Comparison of ENCODE assay signal across 8 cellular contexts in the genomic region with DNA sequence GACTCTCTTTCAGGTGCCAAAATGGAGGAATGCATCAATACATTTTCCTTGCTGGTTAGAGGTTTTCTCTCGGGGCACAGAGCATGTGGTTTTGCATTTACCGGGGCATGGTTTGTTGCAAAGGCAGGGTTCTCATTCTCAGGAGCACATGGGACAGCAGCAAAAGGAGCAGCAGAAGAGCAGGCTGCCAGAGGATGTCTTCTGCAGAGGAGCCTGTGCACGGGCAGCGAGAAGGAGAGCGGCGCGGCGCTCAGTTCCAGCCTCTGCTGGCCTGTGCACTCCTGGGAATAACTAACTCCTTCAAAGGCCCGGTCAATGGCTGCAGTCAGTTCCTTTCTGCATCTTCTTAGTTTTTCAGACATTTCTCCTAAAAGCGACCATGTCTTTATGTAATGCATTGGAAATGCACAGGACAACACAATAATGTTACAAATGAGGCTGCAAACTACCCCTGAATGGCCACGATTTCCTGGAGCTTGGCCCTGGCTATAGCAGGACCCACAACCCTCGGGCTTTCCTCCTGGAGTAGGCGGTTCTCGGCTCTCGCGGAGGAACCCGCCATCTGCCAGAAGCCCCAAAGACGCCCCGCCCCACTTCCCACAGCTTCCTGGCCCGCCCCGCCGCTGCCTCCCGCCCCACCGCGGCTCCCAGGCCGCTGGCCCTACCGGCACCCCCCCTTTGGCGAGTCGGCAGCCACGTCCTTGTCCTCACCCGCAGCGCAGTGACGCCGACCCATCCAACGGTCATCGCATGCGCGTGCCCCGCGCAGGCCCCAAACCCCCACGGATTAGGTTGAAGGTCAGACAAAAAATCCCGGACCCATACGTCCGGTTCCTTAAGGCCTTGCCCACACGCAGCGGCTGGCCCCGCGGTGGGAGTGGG. TPM values are rescaled to one million over a fixed set of nuclear protein-coding genes. Genes with fewer than 3 reads are reported as not detected.
DNase-seq lines count a peak whose midpoint lies in the region; ATAC-seq and TF ChIP-seq lines count a peak whose summit lies in the region.

C3orf62 (minus strand) TSS at position 758 of the 882 bp plus-strand sequence; CDS start at position 398, 360 bp downstream.

- peak in 1 of 2 donors; percentile 33 for TF ChIP-seq POLR2A in Peyer's patch (IDR thresholded peaks at IDR 0.05)

- peaks cover 32 to 78% (median 61%) of the 10 kb centered on the region in 11 experiments for H3K36me3 ChIP-seq in BLaER1 treated with 17β-estradiol and CSF1 and Interleukin-3, amounts not matched to agents 10 nM and 100 nM
- H3K36me3 ChIP-seq in Peyer's patch: peaks cover 0 to 24% (median 0%) of the 10 kb centered on the region in 3 donors

- H3K4me3 Mint-ChIP-seq in neural crest cell: no peak within 1 kb of the TSS

- H4K20me1 ChIP-seq in BLaER1 treated with 17β-estradiol and CSF1 and Interleukin-3, amounts not matched to agents 10 nM and 100 nM: peaks cover 0 to 42% (median 0%) of the 10 kb centered on the region in 11 experiments; a peak in 3 of 22 replicates

- peaks cover 13% of the 10 kb centered on the region for H3K36me3 Mint-ChIP-seq in neural crest cell (ENCODE audit: low read depth)

- H3K9me3 ChIP-seq in BLaER1 treated with 17β-estradiol and CSF1 and Interleukin-3, amounts not matched to agents 10 nM and 100 nM (replicated peaks in 1 of 11): no peaks in the 10 kb centered on the region; a peak in 1 of 22 replicates
- H3K9me3 ChIP-seq in Peyer's patch: no peaks in the 10 kb centered on the region

- ATAC-seq in GM21526 (IDR thresholded peaks at IDR 0.05; ENCODE audit: low FRiP score, unreplicated experiment) (peak; percentile 57), foreskin keratinocyte (peak; percentile 84)
- ATAC-seq in stimulated activated naive CD8-positive, alpha-beta T cell treated with anti-CD3 and anti-CD28 coated beads, Interleukin-15, Interleukin-2, amounts not matched to agents 100 U/mL and 50 U/mL, for 24 hours: peak; percentile 85

- no peak for TF ChIP-seq CTCF in Peyer's patch (IDR thresholded peaks at IDR 0.05)
- no peak for TF ChIP-seq CTCF in foreskin keratinocyte (conservative IDR thresholded peaks at IDR 0.05)
- TF ChIP-seq CTCF in neural crest cell (conservative IDR thresholded peaks at IDR 0.05): no peak

- H3K27ac ChIP-seq in BLaER1 treated with 17β-estradiol and CSF1 and Interleukin-3, amounts not matched to agents 10 nM and 100 nM: peak within 1 kb of the TSS; percentile 72 to 86 (median 80)
- peak within 1 kb of the TSS; percentile 84 to 94 (median 86) for H3K27ac ChIP-seq in Peyer's patch
- H3K27ac ChIP-seq in foreskin keratinocyte: peak within 1 kb of the TSS; percentile 79

- H3K27me3 Mint-ChIP-seq in neural crest cell (ENCODE audit: low read depth): no peaks in the 10 kb centered on the region

- peak within 1 kb of the TSS; percentile 79 to 97 (median 91) for H3K4me2 ChIP-seq in BLaER1 treated with 17β-estradiol and CSF1 and Interleukin-3, amounts not matched to agents 10 nM and 100 nM

- H3K4me3 ChIP-seq in BLaER1 treated with 17β-estradiol and CSF1 and Interleukin-3, amounts not matched to agents 10 nM and 100 nM: peak within 1 kb of the TSS; percentile 33 to 67 (median 56)
- H3K4me3 ChIP-seq in Peyer's patch: peak within 1 kb of the TSS; percentile 36 to 60 (median 52)

- no peaks in the 10 kb centered on the region for H3K4me1 Mint-ChIP-seq in neural crest cell

- DNase-seq in Peyer's patch: peak; percentile 84 to 95 (median 90)
- peak; percentile 70 for DNase-seq in activated gamma-delta T cell treated with Interleukin-2 at 50 U/mL for 16 hours
- DNase-seq in foreskin keratinocyte: peak in 1 of 2 donors; percentile 47
- DNase-seq in neural crest cell (ENCODE audit: low read depth, low spot score): no peak
- peak; percentile 88 for DNase-seq in stimulated activated naive CD8-positive, alpha-beta T cell treated with anti-CD3 and anti-CD28 coated beads, Interleukin-15, Interleukin-2, amounts not matched to agents 100 U/mL and 50 U/mL, for 24 hours
- DNase-seq in NCI-H146 treated with DMSO at 0.1 percent for 48 hours (lab: John Stamatoyannopoulos, UW; ENCODE audit: unreplicated experiment): no peak

- H3K27ac Mint-ChIP-seq in neural crest cell (ENCODE audit: unreplicated experiment): peak within 1 kb of the TSS; percentile 75

- H3K9ac ChIP-seq in BLaER1 treated with 17β-estradiol and CSF1 and Interleukin-3, amounts not matched to agents 10 nM and 100 nM: peak within 1 kb of the TSS; percentile 70 to 81 (median 79)

- H3K4me1 ChIP-seq in BLaER1 treated with 17β-estradiol and CSF1 and Interleukin-3, amounts not matched to agents 10 nM and 100 nM: peaks cover 43 to 53% (median 45%) of the 10 kb centered on the region in 10 experiments
- peaks cover 2 to 18% (median 6%) of the 10 kb centered on the region in 4 donors for H3K4me1 ChIP-seq in Peyer's patch
- peaks cover 7% of the 10 kb centered on the region for H3K4me1 ChIP-seq in foreskin keratinocyte

- no peaks in the 10 kb centered on the region for H3K9me3 Mint-ChIP-seq in neural crest cell

- no peaks in the 10 kb centered on the region for H3K27me3 ChIP-seq in BLaER1 treated with 17β-estradiol and CSF1 and Interleukin-3, amounts not matched to agents 10 nM and 100 nM
- H3K27me3 ChIP-seq in Peyer's patch (no peaks in the 10 kb centered on the region), foreskin keratinocyte (no peaks in the 10 kb centered on the region)

RNA-seq across cellular contexts. Expression of gene C3orf62, which starts in this region (rescaled TPM):
- 10 to 100 TPM in 1 of 4 donors, 1 to 10 TPM in 3; 4.4 to 24.8 (median 5.3) TPM for total RNA-seq in Peyer's patch
- total RNA-seq in foreskin keratinocyte: 2.3 and 2.4 TPM in 2 replicates
- polyA plus RNA-seq in foreskin keratinocyte: 2.2 and 2.5 TPM in 2 replicates
- total RNA-seq in neural crest cell: 9.2 and 9.8 TPM in 2 replicates

Comparison
In these comparisons a context has a peak if more than half of its experiments do, and no peak if none do; other contexts are left out.
1. DNase-seq: peak in Peyer's patch (3 of 3), activated gamma-delta T cell treated with Interleukin-2 at 50 U/mL for 16 hours (single experiment) and stimulated activated naive CD8-positive, alpha-beta T cell treated with anti-CD3 and anti-CD28 coated beads, Interleukin-15, Interleukin-2, amounts not matched to agents 100 U/mL and 50 U/mL, for 24 hours (single experiment); none in neural crest cell (single experiment) and NCI-H146 treated with DMSO at 0.1 percent for 48 hours (single experiment).
2. Peak in every context shown above with its lines, with median percentiles within 50 percentile points of each other: H3K27ac ChIP-seq and ATAC-seq.